In the genomic region with DNA sequence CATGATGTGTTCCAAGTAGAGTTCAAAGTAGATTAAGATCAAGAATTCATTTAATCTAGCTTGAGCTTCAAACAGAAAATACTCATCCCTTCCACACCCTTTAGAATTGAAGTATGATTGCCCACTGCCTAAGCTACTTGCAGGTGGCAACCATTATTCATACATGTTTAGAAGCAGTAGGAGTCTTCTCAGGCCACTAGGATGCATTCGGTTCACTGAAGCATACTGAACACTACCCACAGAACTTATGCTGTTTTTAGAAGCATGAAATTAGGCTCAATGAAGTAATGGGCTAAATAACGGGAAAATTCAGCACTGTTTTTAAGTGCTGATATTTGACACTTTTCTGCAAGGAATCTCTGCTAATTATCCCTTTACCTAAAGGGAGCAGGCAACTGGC, we compare ENCODE assay signal across 13 cellular contexts.
DNase-seq lines count a peak whose midpoint lies in the region; ATAC-seq and TF ChIP-seq lines count a peak whose summit lies in the region.
"Had no signal": no experiment of that assay in that cellular context is flagged by ENCODE, and none has a peak within 500 bp of the region (broad histone marks: within the 10 kb centered on the region; RNA-seq: fewer than 3 reads in every experiment).

No MANE protein-coding gene starts in this region.

- ATAC-seq in GM18517 (IDR thresholded peaks at IDR 0.05; ENCODE audit: unreplicated experiment) (peak; percentile 76), GM21717 (IDR thresholded peaks at IDR 0.05; ENCODE audit: unreplicated experiment) (peak; percentile 63), HG03159 (IDR thresholded peaks at IDR 0.05; ENCODE audit: unreplicated experiment) (peak; percentile 58), naive B cell (ENCODE audit: low read depth in 2 of 2) (peak; percentile 93 to 96), natural killer cell (no peak)
- no peak for ATAC-seq in activated CD8-positive, alpha-beta T cell treated with anti-CD3 and anti-CD28 coated beads, Interleukin-2, amount 10 ng/mL, durations not matched to agents 7 days and 5 days
- ATAC-seq in activated CD4-positive, CD25-positive, alpha-beta regulatory T cell treated with anti-CD3 and anti-CD28 coated beads, Interleukin-2, amount 50 U/mL, for 24 hours = no peak
- ATAC-seq: natural killer cell treated with Interleukin-12 subunit alpha and Interleukin-12 subunit beta and Interleukin-15 and Interleukin-18, amount 100 ng/mL, for 72 hours had no signal

- TF ChIP-seq CTCF in natural killer cell (IDR thresholded peaks at IDR 0.05) = no peak

- H3K36me3 Mint-ChIP-seq in naive B cell (peaks cover 6 to 11% of the 10 kb centered on the region in 2 donors), natural killer cell (no peaks in the 10 kb centered on the region)
- H3K36me3 Mint-ChIP-seq in activated CD8-positive, alpha-beta T cell treated with anti-CD3 and anti-CD28 coated beads, Interleukin-2, amount 10 ng/mL, durations not matched to agents 7 days and 5 days (ENCODE audit: low read depth) = no peaks in the 10 kb centered on the region
- H3K36me3 Mint-ChIP-seq: activated naive CD4-positive, alpha-beta T cell treated with anti-CD3 and anti-CD28 coated beads, Interleukin-2, amount 50 U/mL, for 24 hours had no signal

- H3K27ac Mint-ChIP-seq in naive B cell (peak overlapping the region in 2 of 6 donors; percentile 15 to 28), natural killer cell (no peak overlapping the region)
- no peak overlapping the region for H3K27ac Mint-ChIP-seq in activated CD8-positive, alpha-beta T cell treated with anti-CD3 and anti-CD28 coated beads, Interleukin-2, amount 10 ng/mL, durations not matched to agents 7 days and 5 days
- H3K27ac Mint-ChIP-seq: activated naive CD4-positive, alpha-beta T cell treated with anti-CD3 and anti-CD28 coated beads, Interleukin-2, amount 50 U/mL, for 24 hours; endodermal cell; IgD-negative memory B cell; natural killer cell treated with Interleukin-12 subunit alpha and Interleukin-12 subunit beta and Interleukin-15 and Interleukin-18, amount 100 ng/mL, for 72 hours had no signal

- H3K4me3 Mint-ChIP-seq in naive B cell (peak overlapping the region in 3 of 8 donors; percentile 8 to 29 (median 22)), natural killer cell (no peak overlapping the region)
- H3K4me3 Mint-ChIP-seq in activated CD8-positive, alpha-beta T cell treated with anti-CD3 and anti-CD28 coated beads, Interleukin-2, amount 10 ng/mL, durations not matched to agents 7 days and 5 days = no peak overlapping the region
- H3K4me3 Mint-ChIP-seq: activated naive CD4-positive, alpha-beta T cell treated with anti-CD3 and anti-CD28 coated beads, Interleukin-2, amount 50 U/mL, for 24 hours; endodermal cell; IgD-negative memory B cell; natural killer cell treated with Interleukin-12 subunit alpha and Interleukin-12 subunit beta and Interleukin-15 and Interleukin-18, amount 100 ng/mL, for 72 hours had no signal

- POLR2A ChIA-PET in activated CD8-positive, alpha-beta T cell treated with anti-CD3 and anti-CD28 coated beads, Interleukin-2, amount 10 ng/mL, durations not matched to agents 7 days and 5 days (lab: Charles Lee) = no interaction called here

- CTCF ChIA-PET in activated CD8-positive, alpha-beta T cell treated with anti-CD3 and anti-CD28 coated beads, Interleukin-2, amount 10 ng/mL, durations not matched to agents 7 days and 5 days (lab: Charles Lee) = no interaction called here

- H3K4me1 Mint-ChIP-seq in naive B cell (peaks cover 10 to 16% (median 11%) of the 10 kb centered on the region in 3 donors), natural killer cell (no peaks in the 10 kb centered on the region)
- H3K4me1 Mint-ChIP-seq in activated CD8-positive, alpha-beta T cell treated with anti-CD3 and anti-CD28 coated beads, Interleukin-2, amount 10 ng/mL, durations not matched to agents 7 days and 5 days (ENCODE audit: low read depth) = no peaks in the 10 kb centered on the region
- H3K4me1 Mint-ChIP-seq: activated naive CD4-positive, alpha-beta T cell treated with anti-CD3 and anti-CD28 coated beads, Interleukin-2, amount 50 U/mL, for 24 hours; endodermal cell had no signal

- intact Hi-C loops in natural killer cell (cut with micrococcal nuclease) = no loop called here

- DNase-seq in naive B cell = peak; percentile 5
- no peak for DNase-seq in activated CD8-positive, alpha-beta T cell treated with anti-CD3 and anti-CD28 coated beads, Interleukin-2, amount 10 ng/mL, durations not matched to agents 7 days and 5 days
- no peak for DNase-seq in natural killer cell
- DNase-seq in midbrain (lab: John Stamatoyannopoulos, UW) = no peak
- DNase-seq: endodermal cell, left colon had no signal

- peaks cover 0 to 2% (median 0%) of the 10 kb centered on the region in 3 donors for H3K27me3 Mint-ChIP-seq in naive B cell
- H3K27me3 Mint-ChIP-seq in activated CD8-positive, alpha-beta T cell treated with anti-CD3 and anti-CD28 coated beads, Interleukin-2, amount 10 ng/mL, durations not matched to agents 7 days and 5 days (ENCODE audit: low read depth) = no peaks in the 10 kb centered on the region
- no peaks in the 10 kb centered on the region for H3K27me3 Mint-ChIP-seq in natural killer cell (ENCODE audit: low read depth in 2 of 2)
- H3K27me3 Mint-ChIP-seq: activated naive CD4-positive, alpha-beta T cell treated with anti-CD3 and anti-CD28 coated beads, Interleukin-2, amount 50 U/mL, for 24 hours; IgD-negative memory B cell; natural killer cell treated with Interleukin-12 subunit alpha and Interleukin-12 subunit beta and Interleukin-15 and Interleukin-18, amount 100 ng/mL, for 72 hours had no signal

- H3K9me3 Mint-ChIP-seq in naive B cell (peaks cover 0 to 8% (median 3%) of the 10 kb centered on the region in 7 donors), natural killer cell (peaks cover 6 to 8% of the 10 kb centered on the region in 2 donors)
- H3K9me3 Mint-ChIP-seq in activated CD8-positive, alpha-beta T cell treated with anti-CD3 and anti-CD28 coated beads, Interleukin-2, amount 10 ng/mL, durations not matched to agents 7 days and 5 days (ENCODE audit: insufficient read depth) = no peaks in the 10 kb centered on the region

Comparison
In these comparisons a context has a peak if more than half of its experiments do, and no peak if none do; other contexts are left out.
1. ATAC-seq: peak in GM18517 (single experiment), GM21717 (single experiment), HG03159 (single experiment) and naive B cell (2 of 2); none in activated CD8-positive, alpha-beta T cell treated with anti-CD3 and anti-CD28 coated beads, Interleukin-2, amount 10 ng/mL, durations not matched to agents 7 days and 5 days (single experiment), activated CD4-positive, CD25-positive, alpha-beta regulatory T cell treated with anti-CD3 and anti-CD28 coated beads, Interleukin-2, amount 50 U/mL, for 24 hours (0 of 2) and natural killer cell (0 of 3).